ENCODE assay signal across 18 cellular contexts in genomic region chr18:10245517-10246175, GRCh38.
DNase-seq lines count a peak whose midpoint lies in the region; ATAC-seq, FAIRE-seq and TF ChIP-seq lines count a peak whose summit lies in the region.
"Had no signal": no experiment of that assay in that cellular context is flagged by ENCODE, and none has a peak within 500 bp of the region (broad histone marks: within the 10 kb centered on the region; RNA-seq: fewer than 3 reads in every experiment).

No MANE protein-coding gene starts in this region.

- H3K4me1 Mint-ChIP-seq in neural progenitor cell, result peaks cover 38% of the 10 kb centered on the region

- peak overlapping the region in 3 of 4 donors; percentile 37 to 69 (median 55) for H3K27ac ChIP-seq in gastroesophageal sphincter
- no peak overlapping the region for H3K27ac ChIP-seq in neural progenitor cell

- no peak overlapping the region for H3K4me3 ChIP-seq in gastroesophageal sphincter
- no peak overlapping the region for H3K4me3 ChIP-seq in neural progenitor cell
- H3K4me3 ChIP-seq: HAP-1 had no signal

- no peak overlapping the region for H3K4me3 Mint-ChIP-seq in neural progenitor cell

- H3K9me3 ChIP-seq in gastroesophageal sphincter (no peaks in the 10 kb centered on the region), neural progenitor cell (ENCODE audit: low read depth) (no peaks in the 10 kb centered on the region)
- H3K9me3 ChIP-seq: Caco-2, HAP-1 had no signal

- H4K20me1 ChIP-seq in neural progenitor cell (ENCODE audit: low read depth), result no peaks in the 10 kb centered on the region

- H3K36me3 ChIP-seq in gastroesophageal sphincter (no peaks in the 10 kb centered on the region), neural progenitor cell (no peaks in the 10 kb centered on the region)
- H3K36me3 ChIP-seq: HAP-1 had no signal

- TF ChIP-seq CTCF in gastroesophageal sphincter (IDR thresholded peaks at IDR 0.05) (no peak), neural progenitor cell (IDR thresholded peaks at IDR 0.05) (no peak)

- no peaks in the 10 kb centered on the region for H3K36me3 Mint-ChIP-seq in neural progenitor cell

- H3K4me1 ChIP-seq in gastroesophageal sphincter, result peaks cover 0 to 9% (median 0%) of the 10 kb centered on the region in 3 donors
- H3K4me1 ChIP-seq in neural progenitor cell, result peaks cover 4% of the 10 kb centered on the region
- H3K4me1 ChIP-seq: Caco-2, HAP-1 had no signal

- H3K27ac Mint-ChIP-seq in neural progenitor cell, result peak overlapping the region; percentile 22

- H3K27me3 Mint-ChIP-seq in neural progenitor cell (ENCODE audit: insufficient read depth, low read depth), result peaks cover 9% of the 10 kb centered on the region

- no peak for FAIRE-seq in urothelium cell line (lab: Jason Lieb, UNC)
- FAIRE-seq: A204.1, HTR-8/SVneo had no signal

- H3K4me2 ChIP-seq in neural progenitor cell, result no peak overlapping the region

- H3F3A ChIP-seq in neural progenitor cell (ENCODE audit: low read depth), result no peaks in the 10 kb centered on the region

- TF ChIP-seq POLR2A in gastroesophageal sphincter (IDR thresholded peaks at IDR 0.05), result no peak

- intact Hi-C loops in Right ventricle myocardium inferior (cut with DNase I), result loop anchor here (5.0 to 10.0 kb wide), 3 partner anchors 159 to 269 kb away; no protein-coding TSS in a partner anchor
- intact Hi-C loops in cardiac septum (cut with DNase I), result no loop called here

- WGBS in gastroesophageal sphincter (ENCODE audit: low coverage in 1 of 2), 2 donors, result 50 to 59% methylated on average over 4 to 6 of the region's 14 CpGs

- H3K27me3 ChIP-seq in gastroesophageal sphincter (peaks cover 8% of the 10 kb centered on the region), neural progenitor cell (no peaks in the 10 kb centered on the region)

- H2AFZ ChIP-seq in neural progenitor cell (replicated peaks), result no peak overlapping the region

- TF ChIP-seq EP300 in gastroesophageal sphincter (IDR thresholded peaks at IDR 0.05), result no peak

- no peak overlapping the region for H3K9ac ChIP-seq in neural progenitor cell

- DNase-seq in Right ventricle myocardium inferior (ENCODE audit: missing footprints) (peak; percentile 75), cardiac septum (ENCODE audit: low spot score) (no peak), neural progenitor cell (ENCODE audit: low spot score) (no peak), urothelium cell line (ENCODE audit: low spot score) (no peak), cortex of kidney (lab: John Stamatoyannopoulos, UW) (no peak), NCI-H82 treated with DMSO at 0.1 percent for 48 hours (lab: John Stamatoyannopoulos, UW; ENCODE audit: unreplicated experiment) (no peak)
- DNase-seq: Caco-2, MV-4-11, NCI-H1694, NCI-H510A, NCI-H82, SHP77 treated with DMSO at 0.1 percent for 48 hours had no signal

- ATAC-seq in Right ventricle myocardium inferior, result peak; percentile 67
- ATAC-seq in gastroesophageal sphincter, result peak; percentile 64
- ATAC-seq in HG03457 (IDR thresholded peaks at IDR 0.05; ENCODE audit: unreplicated experiment), result no peak
- ATAC-seq: Panc1 had no signal

- H3K79me2 ChIP-seq in neural progenitor cell (ENCODE audit: low read depth), result no peaks in the 10 kb centered on the region

- peaks cover 6% of the 10 kb centered on the region for H3K9me3 Mint-ChIP-seq in neural progenitor cell
